2 cellular contexts compared by ENCODE assay signal in genomic region chr9:133050142-133050541, GRCh38.
TF ChIP-seq lines count a peak whose summit lies in the region.

No MANE protein-coding gene starts in this region.

TF ChIP-seq in GM23338, 12 proteins besides CTCF, POLR2A, EP300 and RAD21:
- TF ChIP-seq EZH2 (IDR thresholded peaks at IDR 0.05; ENCODE audit: low read depth, unreplicated experiment) (no peak), ZNF462 (CRISPR knock-in tag; IDR thresholded peaks at IDR 0.05) (no peak), EZH2phosphoT487 (IDR thresholded peaks at IDR 0.05; ENCODE audit: unreplicated experiment) (no peak), STAT1 (IDR thresholded peaks at IDR 0.05; ENCODE audit: unreplicated experiment) (no peak), CREB1 (CRISPR knock-in tag; IDR thresholded peaks at IDR 0.05; ENCODE audit: low read depth) (no peak), ZNF331 (CRISPR knock-in tag; IDR thresholded peaks at IDR 0.05; ENCODE audit: low read depth) (no peak), REST (IDR thresholded peaks at IDR 0.05; ENCODE audit: unreplicated experiment) (no peak), NANOG (IDR thresholded peaks at IDR 0.05; ENCODE audit: borderline replicate concordance) (no peak), ZNF114 (CRISPR knock-in tag; IDR thresholded peaks at IDR 0.05) (no peak), POLR2AphosphoS5 (IDR thresholded peaks at IDR 0.05; ENCODE audit: low read depth) (no peak), ETS1 (IDR thresholded peaks at IDR 0.05) (no peak), JUNB (IDR thresholded peaks at IDR 0.05; ENCODE audit: unreplicated experiment) (no peak)

TF ChIP-seq in HepG2, 621 proteins besides CTCF, POLR2A, EP300 and RAD21:
- no peak for TF ChIP-seq BCL6 (CRISPR knock-in tag; IDR thresholded peaks at IDR 0.05)
- no peak for TF ChIP-seq ZFYVE20 (CRISPR knock-in tag; IDR thresholded peaks at IDR 0.05; ENCODE audit: borderline replicate concordance, low read depth)
- TF ChIP-seq RFXANK (CRISPR knock-in tag; IDR thresholded peaks at IDR 0.05), result no peak
- TF ChIP-seq NONO (IDR thresholded peaks at IDR 0.05), result no peak
- no peak for TF ChIP-seq NONO (CRISPR knock-in tag; conservative IDR thresholded peaks at IDR 0.05)
- no peak for TF ChIP-seq ZNF761 (CRISPR knock-in tag; conservative IDR thresholded peaks at IDR 0.05)
- no peak for TF ChIP-seq GATA4 (IDR thresholded peaks at IDR 0.05; ENCODE audit: borderline replicate concordance, low read depth)
